9 cellular contexts compared by ENCODE assay signal in the genomic region with DNA sequence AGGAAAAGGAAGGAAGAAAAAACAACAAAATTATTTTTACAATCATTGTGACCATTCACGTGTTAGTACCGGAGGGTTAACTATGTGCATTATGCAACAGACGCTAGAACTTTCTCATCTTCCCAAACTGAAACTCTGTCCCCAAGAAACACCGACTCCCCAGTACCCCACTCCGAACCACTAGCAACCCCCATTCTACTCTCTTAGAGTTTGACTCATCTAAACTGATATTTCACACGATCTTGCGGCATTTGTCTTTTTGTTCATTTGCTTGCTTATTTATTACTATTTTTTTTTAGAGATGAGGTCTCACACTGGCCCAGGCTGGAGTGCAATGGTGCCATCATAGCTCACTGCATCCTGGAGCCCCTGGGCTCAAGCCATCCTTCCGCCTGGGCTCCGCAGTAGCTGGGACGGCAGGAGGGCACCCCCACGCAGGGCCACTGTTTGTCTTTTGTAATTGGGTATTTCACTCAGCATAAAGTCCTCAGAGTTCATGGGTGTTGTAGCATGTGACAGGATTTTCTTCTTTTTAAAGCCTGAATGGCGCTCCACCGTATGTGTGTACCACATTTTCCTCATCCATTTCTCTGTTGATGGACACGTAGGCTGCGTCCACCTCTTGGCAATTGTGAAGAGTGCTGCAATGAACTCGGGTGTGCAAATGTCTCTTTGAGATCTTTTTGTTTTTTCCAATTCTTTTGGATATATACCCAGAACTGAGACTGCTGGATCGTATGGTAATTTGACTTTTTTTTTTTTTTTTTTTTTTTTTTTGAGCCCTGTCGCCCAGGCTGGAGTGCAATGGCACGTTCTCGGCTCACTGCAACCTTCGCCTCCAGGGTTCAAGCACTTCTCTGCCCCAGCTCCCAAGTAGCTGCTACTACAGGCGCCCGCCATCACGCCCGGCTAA. TPM values are rescaled to one million over a fixed set of nuclear protein-coding genes. Genes with fewer than 3 reads are reported as not detected.
A peak's percentile ranks its signal among the peaks of the same experiment; 100 is the strongest.
DNase-seq lines count a peak whose midpoint lies in the region; ATAC-seq, FAIRE-seq and TF ChIP-seq lines count a peak whose summit lies in the region.
"Had no signal": no experiment of that assay in that cellular context is flagged by ENCODE, and none has a peak within 500 bp of the region (broad histone marks: within the 10 kb centered on the region; RNA-seq: fewer than 3 reads in every experiment).

No MANE protein-coding gene starts in this region.

- H4K20me1 ChIP-seq in HCT116 (ENCODE audit: insufficient read depth) (no peaks in the 10 kb centered on the region), astrocyte (ENCODE audit: insufficient read depth, low read length) (peaks cover 3% of the 10 kb centered on the region)

- peaks cover 16% of the 10 kb centered on the region for H3K9me3 Mint-ChIP-seq in astrocyte (ENCODE audit: unreplicated experiment)

- H3K79me2 ChIP-seq in HCT116 (ENCODE audit: insufficient read depth, low read length), result no peaks in the 10 kb centered on the region
- H3K79me2 ChIP-seq in astrocyte (ENCODE audit: insufficient read depth, low read length), result no peaks in the 10 kb centered on the region

- DNase-seq in AG04450 (ENCODE audit: low read depth, low spot score), result no peak
- no peak for DNase-seq in HCT116 (ENCODE audit: low read depth, low spot score)
- DNase-seq in astrocyte (ENCODE audit: low read depth), result no peak
- DNase-seq in middle frontal gyrus (ENCODE audit: extremely low spot score, low spot score), result no peak
- no peak for DNase-seq in foreskin keratinocyte
- no peak for DNase-seq in SW480 (ENCODE audit: low spot score)

- H3K36me3 ChIP-seq in HCT116 (ENCODE audit: control insufficient read depth in 1 of 2, insufficient read depth in 2 of 2, low read length in 2 of 2), result no peaks in the 10 kb centered on the region; a peak in 1 of 4 replicates
- no peaks in the 10 kb centered on the region for H3K36me3 ChIP-seq in astrocyte (ENCODE audit: insufficient read depth, low read length)
- no peaks in the 10 kb centered on the region for H3K36me3 ChIP-seq in mucosa of rectum (ENCODE audit: control insufficient read depth in 2 of 2, insufficient read depth in 2 of 2, low read length in 2 of 2)

- TF ChIP-seq POLR2A in HCT116 (IDR thresholded peaks at IDR 0.05; ENCODE audit: borderline replicate concordance, extremely low read depth, insufficient read depth, insufficient read length), result no peak

- peaks cover 2% of the 10 kb centered on the region for H3K36me3 Mint-ChIP-seq in astrocyte (ENCODE audit: low read depth, unreplicated experiment)

- peaks cover 74% of the 10 kb centered on the region for H3K27me3 Mint-ChIP-seq in astrocyte (ENCODE audit: low read depth, unreplicated experiment)

- CTCF ChIA-PET in AG04450 (lab: Charles Lee), result no interaction called here
- CTCF ChIA-PET in HCT116 (lab: Charles Lee), result no interaction called here

- intact Hi-C loops in HCT116 (cut with micrococcal nuclease), result loop anchor here (5.0 kb wide), 1 partner anchor 141 kb away; no protein-coding TSS in a partner anchor

- TF ChIP-seq RAD21 in HCT116 (IDR thresholded peaks at IDR 0.05; ENCODE audit: low read depth), result no peak

- no peaks in the 10 kb centered on the region for H3K9me2 ChIP-seq in HCT116 (ENCODE audit: insufficient read depth)

- no peaks in the 10 kb centered on the region for H3K4me1 Mint-ChIP-seq in astrocyte (ENCODE audit: low read depth, unreplicated experiment)

- no peak for ATAC-seq in HCT116
- ATAC-seq in GM21529 (IDR thresholded peaks at IDR 0.05; ENCODE audit: unreplicated experiment), result no peak
- no peak for ATAC-seq in foreskin keratinocyte

- BruUV-seq in HCT116 (replicated peaks; lab: Mats Ljungman, UMichigan), result no TSS peak

- TF ChIP-seq CTCF in AG04450 (IDR thresholded peaks at IDR 0.05; ENCODE audit: low read depth, low read length) (no peak), HCT116 (IDR thresholded peaks at IDR 0.05 in 2 of 3, conservative IDR thresholded peaks at IDR 0.05 in 1 of 3; ENCODE audit: borderline replicate concordance in 1 of 3, insufficient read depth in 1 of 3, low read depth in 2 of 3, low read length in 2 of 3) (no peak), astrocyte (IDR thresholded peaks at IDR 0.05; ENCODE audit: insufficient read depth, low read depth, low read length) (no peak), foreskin keratinocyte (conservative IDR thresholded peaks at IDR 0.05) (no peak)

- H3K9me3 ChIP-seq in AG04450 (ENCODE audit: control insufficient read depth, insufficient read depth, low read length) (peaks cover 16% of the 10 kb centered on the region), HCT116 (ENCODE audit: control insufficient read depth in 1 of 2, insufficient read depth in 1 of 2, low read depth in 1 of 2, low read length in 2 of 2) (no peaks in the 10 kb centered on the region), astrocyte (ENCODE audit: insufficient read depth, low read depth, low read length) (no peaks in the 10 kb centered on the region), mucosa of rectum (ENCODE audit: control insufficient read depth in 2 of 2, low read length in 2 of 2) (no peaks in the 10 kb centered on the region)

- peaks cover 5 to 15% of the 10 kb centered on the region in 2 experiments; a peak in 3 of 4 replicates for H3K4me1 ChIP-seq in HCT116 (ENCODE audit: control insufficient read depth in 1 of 2, insufficient read depth in 2 of 2, low read length in 2 of 2)
- H3K4me1 ChIP-seq in astrocyte (ENCODE audit: insufficient read depth, low read length), result no peaks in the 10 kb centered on the region
- peaks cover 19 to 28% of the 10 kb centered on the region in 2 donors for H3K4me1 ChIP-seq in mucosa of rectum (ENCODE audit: control insufficient read depth in 2 of 2, insufficient read depth in 2 of 2, low read length in 2 of 2)
- no peaks in the 10 kb centered on the region for H3K4me1 ChIP-seq in foreskin keratinocyte

- POLR2A ChIA-PET in AG04450 (lab: Yijun Ruan, JAX) (no interaction called here), HCT116 (lab: Charles Lee) (no interaction called here)

- H3K9ac ChIP-seq in HCT116 (ENCODE audit: low read length) (no peak overlapping the region), astrocyte (ENCODE audit: low read length) (no peak overlapping the region), mucosa of rectum (ENCODE audit: low read depth in 1 of 2, low read length in 2 of 2) (peak overlapping the region in 1 of 2 donors; percentile 75)

- H3K27ac ChIP-seq in AG04450 (ENCODE audit: low read depth, low read length), result no peak overlapping the region
- H3K27ac ChIP-seq in HCT116 (ENCODE audit: low read depth, low read length), result no peak overlapping the region
- H3K27ac ChIP-seq in astrocyte (ENCODE audit: low read depth, low read length), result no peak overlapping the region
- H3K27ac ChIP-seq in mucosa of rectum (ENCODE audit: low read depth in 2 of 2, low read length in 2 of 2), result peak overlapping the region in 1 of 2 donors; percentile 82
- no peak overlapping the region for H3K27ac ChIP-seq in foreskin keratinocyte

- no peak for FAIRE-seq in astrocyte (lab: Jason Lieb, UNC)
- FAIRE-seq: colon had no signal

- peak overlapping the region; percentile 77 for H3K27ac Mint-ChIP-seq in astrocyte (ENCODE audit: unreplicated experiment)

- peak overlapping the region; percentile 87 for H3K4me2 ChIP-seq in HCT116 (ENCODE audit: low read length)
- no peak overlapping the region for H3K4me2 ChIP-seq in astrocyte (ENCODE audit: low read length)

- peak overlapping the region; percentile 37 for H3K4me3 Mint-ChIP-seq in astrocyte (ENCODE audit: unreplicated experiment)

- H3K4me3 ChIP-seq in AG04450 (ENCODE audit: low read depth, low read length) (0 out of 2 replicates have a peak overlapping the region, but pooled peaks have one; percentile 4), HCT116 (replicated peaks in 1 of 2; ENCODE audit: low read depth in 1 of 2, low read length in 2 of 2) (peak overlapping the region; percentile 13 to 59; a peak in 3 of 4 replicates), astrocyte (ENCODE audit: insufficient read depth, low read depth, low read length) (no peak overlapping the region), mucosa of rectum (ENCODE audit: low read length in 2 of 2) (peak overlapping the region; percentile 64)

- H2AFZ ChIP-seq in HCT116 (ENCODE audit: low read depth, low read length, poor library complexity, severe bottlenecking) (no peak overlapping the region), astrocyte (ENCODE audit: low read depth, low read length) (no peak overlapping the region)

- RAD21 ChIA-PET in HCT116 (lab: Charles Lee; ENCODE audit: low non-redundant PET in 1 of 2, low total read pairs in 2 of 2, uncharacterized antibody in 2 of 2, unreplicated experiment in 2 of 2), result no interaction called here

- H3K27me3 ChIP-seq in AG04450 (ENCODE audit: control insufficient read depth, insufficient read depth, low read length) (peaks cover 75% of the 10 kb centered on the region), HCT116 (ENCODE audit: insufficient read depth, low read length) (no peaks in the 10 kb centered on the region), astrocyte (ENCODE audit: insufficient read depth, low read length) (peaks cover 87% of the 10 kb centered on the region), mucosa of rectum (ENCODE audit: control insufficient read depth in 2 of 2, insufficient read depth in 2 of 2, low read length in 2 of 2) (peaks cover 5 to 11% of the 10 kb centered on the region in 2 donors), foreskin keratinocyte (peaks cover 100% of the 10 kb centered on the region)

TF ChIP-seq in HCT116, 20 proteins besides CTCF, POLR2A, EP300 and RAD21 (continues in another document):
- TF ChIP-seq EZH2 (IDR thresholded peaks at IDR 0.05) (no peak), YY1 (IDR thresholded peaks at IDR 0.05; ENCODE audit: extremely low read depth, insufficient replicate concordance, low read depth, low read length) (no peak), SRF (IDR thresholded peaks at IDR 0.05; ENCODE audit: low read depth) (no peak), JUND (IDR thresholded peaks at IDR 0.05) (no peak), EGR1 (IDR thresholded peaks at IDR 0.05; ENCODE audit: low read depth) (no peak)
- TF ChIP-seq, protein P1, sequence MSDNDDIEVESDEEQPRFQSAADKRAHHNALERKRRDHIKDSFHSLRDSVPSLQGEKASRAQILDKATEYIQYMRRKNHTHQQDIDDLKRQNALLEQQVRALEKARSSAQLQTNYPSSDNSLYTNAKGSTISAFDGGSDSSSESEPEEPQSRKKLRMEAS (IDR thresholded peaks at IDR 0.05), result no peak

RNA-seq across cellular contexts. Expression of a gene that starts 9.5 kb away (rescaled TPM):
- polyA plus RNA-seq in AG04450 (2011; rRNA removed), result not detected in 2 replicates
- not detected in 2 replicates for polyA minus RNA-seq in AG04450 (2011; rRNA and poly(A)+ RNA removed)
- 7.7 TPM for total RNA-seq in HCT116 (2021; ENCODE audit: unreplicated experiment)
- polyA plus RNA-seq in HCT116 (2012), result 2.7 and 3.5 TPM in 2 replicates
- total RNA-seq in astrocyte, result not detected in 2 replicates
- 0.11 TPM in 1 of 2 replicates, not detected in the other for total RNA-seq in foreskin keratinocyte
- 0.03 TPM in 2 replicates for polyA plus RNA-seq in foreskin keratinocyte

RNA-seq across cellular contexts. Expression of a gene that starts 51.5 kb away (rescaled TPM):
- 10.3 and 10.4 TPM in 2 replicates for polyA plus RNA-seq in AG04450 (2011; rRNA removed)
- 15.5 and 17.2 TPM in 2 replicates for polyA minus RNA-seq in AG04450 (2011; rRNA and poly(A)+ RNA removed)
- total RNA-seq in HCT116 (2021; ENCODE audit: unreplicated experiment), result 35.4 TPM
- polyA plus RNA-seq in HCT116 (2012), result 16.3 and 16.6 TPM in 2 replicates
- 19.2 and 19.7 TPM in 2 replicates for total RNA-seq in astrocyte
- total RNA-seq in foreskin keratinocyte, result 22.9 and 26.2 TPM in 2 replicates
- 9.1 and 9.7 TPM in 2 replicates for polyA plus RNA-seq in foreskin keratinocyte
